Comparison of ENCODE assay signal across 2 cellular contexts in genomic region chr3:169869484-169870304, GRCh38.
TF ChIP-seq lines count a peak whose summit lies in the region.

LRRC31 (minus strand) TSS chr3:169869935; CDS start chr3:169869807, 128 bp downstream.

TF ChIP-seq in HepG2, 621 proteins besides CTCF, POLR2A, EP300 and RAD21:
- TF ChIP-seq ZNF484 (CRISPR knock-in tag; IDR thresholded peaks at IDR 0.05; ENCODE audit: borderline replicate concordance, low read depth) (no peak), ZNF224 (CRISPR knock-in tag; IDR thresholded peaks at IDR 0.05) (no peak)

TF ChIP-seq in WTC11, 78 proteins besides CTCF, POLR2A, EP300 and RAD21:
- no peak for TF ChIP-seq ZNF512 (CRISPR knock-in tag; IDR thresholded peaks at IDR 0.05; ENCODE audit: borderline replicate concordance)
- TF ChIP-seq ATF3 (CRISPR knock-in tag; conservative IDR thresholded peaks at IDR 0.05) = no peak
- TF ChIP-seq AR (CRISPR knock-in tag; IDR thresholded peaks at IDR 0.05) = no peak
- no peak for TF ChIP-seq PRDM15 (CRISPR knock-in tag; IDR thresholded peaks at IDR 0.05)
- TF ChIP-seq CREM (CRISPR knock-in tag; IDR thresholded peaks at IDR 0.05) = no peak
- TF ChIP-seq TEAD1 (CRISPR knock-in tag; IDR thresholded peaks at IDR 0.05) = no peak
- no peak for TF ChIP-seq MLX (CRISPR knock-in tag; IDR thresholded peaks at IDR 0.05)
- no peak for TF ChIP-seq RELA (CRISPR knock-in tag; IDR thresholded peaks at IDR 0.05; ENCODE audit: borderline replicate concordance)
- no peak for TF ChIP-seq CBFB (CRISPR knock-in tag; IDR thresholded peaks at IDR 0.05; ENCODE audit: low read depth)
- TF ChIP-seq ELF4 (CRISPR knock-in tag; IDR thresholded peaks at IDR 0.05; ENCODE audit: low read depth) = no peak
- no peak for TF ChIP-seq GABPB1 (CRISPR knock-in tag; IDR thresholded peaks at IDR 0.05)
TF ChIP-seq in WTC11: peak in this region for 0.
